2 cellular contexts compared by ENCODE assay signal in genomic region chr1:160129558-160129957, GRCh38.
TF ChIP-seq lines count a peak whose summit lies in the region.

No MANE protein-coding gene starts in this region.

TF ChIP-seq in A549, 52 proteins besides CTCF, POLR2A, EP300 and RAD21:
- TF ChIP-seq MAFK (IDR thresholded peaks at IDR 0.05; ENCODE audit: partially characterized antibody) (peak; percentile 68), ZC3H11A (IDR thresholded peaks at IDR 0.05) (no peak), EHMT2 (IDR thresholded peaks at IDR 0.05; ENCODE audit: low read depth) (no peak)
- TF ChIP-seq, protein P1, sequence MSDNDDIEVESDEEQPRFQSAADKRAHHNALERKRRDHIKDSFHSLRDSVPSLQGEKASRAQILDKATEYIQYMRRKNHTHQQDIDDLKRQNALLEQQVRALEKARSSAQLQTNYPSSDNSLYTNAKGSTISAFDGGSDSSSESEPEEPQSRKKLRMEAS (IDR thresholded peaks at IDR 0.05), result no peak
TF ChIP-seq in A549: peak in this region for 1.

TF ChIP-seq in HEK293T, 16 proteins besides CTCF, POLR2A, EP300 and RAD21:
- TF ChIP-seq FOXK2 (IDR thresholded peaks at IDR 0.05), result no peak
- no peak for TF ChIP-seq TARDBP (IDR thresholded peaks at IDR 0.05)
- TF ChIP-seq PKNOX1 (IDR thresholded peaks at IDR 0.05), result no peak
- TF ChIP-seq LEF1 (IDR thresholded peaks at IDR 0.05; ENCODE audit: borderline replicate concordance), result no peak
- TF ChIP-seq NFRKB (IDR thresholded peaks at IDR 0.05), result no peak
- no peak for TF ChIP-seq ELF4 (IDR thresholded peaks at IDR 0.05)
- no peak for TF ChIP-seq SUZ12 (IDR thresholded peaks at IDR 0.05)
- no peak for TF ChIP-seq BHLHE40 (IDR thresholded peaks at IDR 0.05; ENCODE audit: borderline replicate concordance)
- TF ChIP-seq ARNT (IDR thresholded peaks at IDR 0.05), result no peak
- no peak for TF ChIP-seq FOXM1 (IDR thresholded peaks at IDR 0.05; ENCODE audit: borderline replicate concordance)
- no peak for TF ChIP-seq ZNF384 (IDR thresholded peaks at IDR 0.05)
- no peak for TF ChIP-seq HDGF (IDR thresholded peaks at IDR 0.05; ENCODE audit: borderline replicate concordance)
- no peak for TF ChIP-seq CTBP1 (IDR thresholded peaks at IDR 0.05; ENCODE audit: borderline replicate concordance)
- no peak for TF ChIP-seq SP1 (IDR thresholded peaks at IDR 0.05)
- no peak for TF ChIP-seq L3MBTL2 (conservative IDR thresholded peaks at IDR 0.05)
- no peak for TF ChIP-seq FOXA1 (IDR thresholded peaks at IDR 0.05)
TF ChIP-seq in HEK293T: peak in this region for 0.
